ENCODE assay signal across 8 cellular contexts in genomic region chr20:57594092-57594911, GRCh38. TPM values are rescaled to one million over a fixed set of nuclear protein-coding genes. Genes with fewer than 3 reads are reported as not detected.
A peak's percentile ranks its signal among the peaks of the same experiment; 100 is the strongest.
DNase-seq lines count a peak whose midpoint lies in the region; TF ChIP-seq lines count a peak whose summit lies in the region.

No MANE protein-coding gene starts in this region.

- H3K18ac ChIP-seq in mesenchymal stem cell (ENCODE audit: low read depth in 1 of 2, low read length in 2 of 2), result no peak overlapping the region

- H3K27ac ChIP-seq in KMS-11 (no peak overlapping the region), mesenchymal stem cell (ENCODE audit: low read length, poor library complexity, severe bottlenecking) (no peak overlapping the region), tibial artery (no peak overlapping the region)

- intact Hi-C loops in tibial artery (cut with DNase I; ENCODE audit: low total_unique reads), result loop anchor here (2.0 to 5.0 kb wide), 2 partner anchors 80 to 217 kb away; no protein-coding TSS in a partner anchor

- no peak overlapping the region for H2BK15ac ChIP-seq in mesenchymal stem cell (ENCODE audit: low read depth, poor library complexity, severe bottlenecking)

- no peaks in the 10 kb centered on the region for H3K36me3 ChIP-seq in KMS-11 (ENCODE audit: insufficient read depth)
- no peaks in the 10 kb centered on the region for H3K36me3 ChIP-seq in mesenchymal stem cell (ENCODE audit: control insufficient read depth in 1 of 2, insufficient read depth in 2 of 2, low read depth in 1 of 2, low read length in 2 of 2)
- H3K36me3 ChIP-seq in tibial artery, result no peaks in the 10 kb centered on the region

- H2AK5ac ChIP-seq in mesenchymal stem cell (ENCODE audit: low read length, severe bottlenecking), result no peak overlapping the region

- H2BK5ac ChIP-seq in mesenchymal stem cell (ENCODE audit: low read depth, low read length, poor library complexity, severe bottlenecking), result no peak overlapping the region

- H3K4me2 ChIP-seq in KMS-11 (0 out of 2 replicates have a peak overlapping the region, but pooled peaks have one; percentile 16), mesenchymal stem cell (ENCODE audit: low read length, poor library complexity, severe bottlenecking) (no peak overlapping the region)

- no peak overlapping the region for H2BK12ac ChIP-seq in mesenchymal stem cell (ENCODE audit: low read length in 2 of 2)

- no peak overlapping the region for H3K23ac ChIP-seq in mesenchymal stem cell (ENCODE audit: low read length in 2 of 2)

- no peak overlapping the region for H2AFZ ChIP-seq in KMS-11 (ENCODE audit: low read depth)
- H2AFZ ChIP-seq in mesenchymal stem cell (ENCODE audit: low read depth, low read length), result no peak overlapping the region

- H3K4me1 ChIP-seq in KMS-11 (ENCODE audit: low read depth, poor library complexity, severe bottlenecking) (peaks cover 16% of the 10 kb centered on the region), mesenchymal stem cell (ENCODE audit: control insufficient read depth, insufficient read depth, low read depth, low read length) (peaks cover 4% of the 10 kb centered on the region), tibial artery (peaks cover 0 to 22% (median 7%) of the 10 kb centered on the region in 4 donors)

- no peak overlapping the region for H4K91ac ChIP-seq in mesenchymal stem cell (ENCODE audit: low read length)

- no peaks in the 10 kb centered on the region for H3K9me3 ChIP-seq in mesenchymal stem cell (ENCODE audit: control insufficient read depth, low read length)
- H3K9me3 ChIP-seq in tibial artery, result no peaks in the 10 kb centered on the region

- no peaks in the 10 kb centered on the region for H3K79me1 ChIP-seq in mesenchymal stem cell (replicated peaks; ENCODE audit: low read length, poor library complexity, severe bottlenecking)

- TF ChIP-seq CTCF in KMS-11 (conservative IDR thresholded peaks at IDR 0.05; ENCODE audit: low read depth, low read length) (peak; percentile 92), WI38 (IDR thresholded peaks at IDR 0.05; ENCODE audit: low read depth, low read length) (peak; percentile 73), tibial artery (IDR thresholded peaks at IDR 0.05) (peak; percentile 81 to 89)

- H3K27me3 ChIP-seq in KMS-11 (ENCODE audit: insufficient read depth, low read depth), result peaks cover 14% of the 10 kb centered on the region
- H3K27me3 ChIP-seq in mesenchymal stem cell (ENCODE audit: control insufficient read depth in 1 of 2, insufficient read depth in 1 of 2, low read length in 2 of 2), result peaks cover 34 to 59% of the 10 kb centered on the region in 2 experiments
- peaks cover 0 to 14% of the 10 kb centered on the region in 2 donors for H3K27me3 ChIP-seq in tibial artery

- WGBS in mesenchymal stem cell, result 52% methylated on average over 16 of the region's 26 CpGs

- peak; percentile 25 for DNase-seq in EH (ENCODE audit: low read depth)
- peak; percentile 49 for DNase-seq in cerebellum (ENCODE audit: low spot score)
- peak; percentile 30 for DNase-seq in mesenchymal stem cell
- no peak for DNase-seq in tibial artery
- no peak for DNase-seq in KG1 (lab: John Stamatoyannopoulos, UW)
- no peak for DNase-seq in NCI-H2107 (lab: John Stamatoyannopoulos, UW)

- no peak overlapping the region for H3K4me3 ChIP-seq in KMS-11 (IDR thresholded peaks at IDR 0.05; ENCODE audit: insufficient read depth, low read depth, low read length)
- H3K4me3 ChIP-seq in WI38 (ENCODE audit: low read depth, low read length), result no peak overlapping the region
- H3K4me3 ChIP-seq in mesenchymal stem cell (ENCODE audit: insufficient read depth in 1 of 2, low read depth in 1 of 2, low read length in 2 of 2), result no peak overlapping the region
- H3K4me3 ChIP-seq in tibial artery, result no peak overlapping the region

- no peak overlapping the region for H2BK120ac ChIP-seq in mesenchymal stem cell (ENCODE audit: low read depth, low read length)

- H4K8ac ChIP-seq in mesenchymal stem cell (ENCODE audit: low read length), result no peak overlapping the region

- H3K4ac ChIP-seq in mesenchymal stem cell (ENCODE audit: low read depth in 1 of 2, low read length in 2 of 2), result no peak overlapping the region

- no peaks in the 10 kb centered on the region for H3K79me2 ChIP-seq in KMS-11 (ENCODE audit: insufficient read depth, low read depth)

- H3K9ac ChIP-seq in KMS-11, result no peak overlapping the region
- H3K9ac ChIP-seq in mesenchymal stem cell (ENCODE audit: low read length), result no peak overlapping the region

- H4K20me1 ChIP-seq in KMS-11 (ENCODE audit: insufficient read depth), result no peaks in the 10 kb centered on the region

- no peak overlapping the region for H3K14ac ChIP-seq in mesenchymal stem cell (ENCODE audit: low read length in 2 of 2)

RNA-seq across cellular contexts. Expression of gene ZBP1, which starts 25.9 kb away (rescaled TPM):
- 0.09 TPM for total RNA-seq in cerebellum
- polyA plus RNA-seq in mesenchymal stem cell (2013, experiment 1 of 2), result not detected
- not detected for polyA plus RNA-seq in mesenchymal stem cell (2013, experiment 2 of 2)

RNA-seq across cellular contexts. Expression of gene PCK1, which starts 33.4 kb away (rescaled TPM):
- 0.73 TPM for total RNA-seq in cerebellum
- polyA plus RNA-seq in mesenchymal stem cell (2013, experiment 1 of 2), result not detected
- not detected for polyA plus RNA-seq in mesenchymal stem cell (2013, experiment 2 of 2)

Comparison
In these comparisons a context has a peak if more than half of its experiments do, and no peak if none do; other contexts are left out.
1. DNase-seq: peak in EH (single experiment), cerebellum (single experiment) and mesenchymal stem cell (single experiment); none in tibial artery (0 of 2), KG1 (single experiment) and NCI-H2107 (single experiment).
2. Peak in every context shown above with its lines, with median percentiles within 50 percentile points of each other: CTCF ChIP-seq.